Comparison of ENCODE assay signal across 32 cellular contexts in the genomic region with DNA sequence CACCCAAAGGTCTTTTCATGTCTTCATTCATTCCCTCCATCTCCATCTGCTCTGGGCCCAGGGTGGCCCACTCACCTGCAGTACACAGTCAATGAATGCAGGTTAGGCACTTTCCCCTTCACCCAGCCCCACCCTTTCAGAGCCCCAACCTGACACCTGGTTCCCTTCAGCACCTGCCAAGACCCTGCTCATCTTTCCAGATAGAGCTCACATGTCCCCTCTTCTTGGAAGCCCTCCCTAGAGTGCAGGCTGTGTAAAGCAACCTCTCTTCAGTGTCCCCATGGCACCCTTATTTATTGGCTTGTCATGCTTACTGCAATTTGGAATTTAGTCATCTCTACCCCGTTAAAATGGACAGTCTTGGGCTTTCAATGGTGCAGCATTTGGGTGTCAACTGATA.
"Had no signal": no experiment of that assay in that cellular context is flagged by ENCODE, and none has a peak within 500 bp of the region (broad histone marks: within the 10 kb centered on the region; RNA-seq: fewer than 3 reads in every experiment).

No MANE protein-coding gene starts in this region.

- DNase-seq: activated B cell treated with CpG ODN at 0.5 μM for 24 hours; activated CD4-positive, alpha-beta T cell treated with anti-CD3 and anti-CD28 coated beads for 48 hours; activated CD4-positive, alpha-beta T cell treated with anti-CD3 and anti-CD28 coated beads, Interleukin-2, amount 50 U/mL, for 1 hour; activated CD4-positive, alpha-beta T cell treated with anti-CD3 and anti-CD28 coated beads, Interleukin-2, amount 50 U/mL, for 48 hours; activated CD8-positive, alpha-beta memory T cell treated with anti-CD3 and anti-CD28 coated beads for 24 hours; activated CD8-positive, alpha-beta memory T cell treated with anti-CD3 and anti-CD28 coated beads, Interleukin-2, amount 50 U/mL, for 48 hours; activated CD8-positive, alpha-beta T cell treated with anti-CD3 and anti-CD28 coated beads for 36 hours; activated gamma-delta T cell; activated naive CD4-positive, alpha-beta T cell; activated naive CD4-positive, alpha-beta T cell treated with anti-CD3 and anti-CD28 coated beads, Interleukin-2, amount 10 ng/mL, durations not matched to agents 7 days and 5 days; activated naive CD8-positive, alpha-beta T cell treated with anti-CD3 and anti-CD28 coated beads, Interleukin-2, amount 10 ng/mL, durations not matched to agents 7 days and 5 days; activated T-cell treated with anti-CD3 and anti-CD28 coated beads for 4 hours; activated T-cell treated with anti-CD3 and anti-CD28 coated beads, Interleukin-2, amount 50 U/mL, for 24 hours; activated T-cell treated with anti-CD3 and anti-CD28 coated beads, Interleukin-2, amount 50 U/mL, for 72 hours; central memory CD4-positive, alpha-beta T cell; cerebellar nuclear complex; dorsolateral prefrontal cortex; effector CD4-positive, alpha-beta T cell; effector memory CD8-positive, alpha-beta T cell; erythroblast; foreskin fibroblast; heart left ventricle; T-helper 1 cell; T-helper 17 cell; T1000; WERI-Rb-1 had no signal

- H3K9me3 ChIP-seq: ascending aorta, breast epithelium, heart left ventricle had no signal

- H3K4me1 ChIP-seq: ascending aorta had no signal

- H3K36me3 ChIP-seq: ascending aorta, breast epithelium, cardiac muscle cell, heart left ventricle, WERI-Rb-1 had no signal

- H3K27me3 ChIP-seq: ascending aorta, breast epithelium, cardiac muscle cell, dorsolateral prefrontal cortex, heart left ventricle had no signal

- H3K27ac ChIP-seq: ascending aorta, breast epithelium, cardiac muscle cell, coronary artery, dorsolateral prefrontal cortex, heart left ventricle, WERI-Rb-1 had no signal

- ATAC-seq: activated CD4-positive, CD25-positive, alpha-beta regulatory T cell treated with anti-CD3 and anti-CD28 coated beads, Interleukin-2, amount 50 U/mL, for 24 hours; activated CD8-positive, alpha-beta T cell treated with anti-CD3 and anti-CD28 coated beads for 36 hours; activated naive CD4-positive, alpha-beta T cell treated with anti-CD3 and anti-CD28 coated beads, Interleukin-2, amount 50 U/mL, for 72 hours; activated T-cell treated with anti-CD3 and anti-CD28 coated beads, Interleukin-2, amount 50 U/mL, for 72 hours; effector memory CD8-positive, alpha-beta T cell; heart left ventricle; T-helper 17 cell had no signal

- H3K4me3 ChIP-seq: ascending aorta, breast epithelium, cardiac muscle cell, coronary artery, dorsolateral prefrontal cortex, heart left ventricle had no signal
